ENCODE assay signal across 8 cellular contexts in genomic region chr10:14959221-14960057, GRCh38. TPM values are rescaled to one million over a fixed set of nuclear protein-coding genes. Genes with fewer than 3 reads are reported as not detected.
DNase-seq lines count a peak whose midpoint lies in the region; ATAC-seq and TF ChIP-seq lines count a peak whose summit lies in the region.

TSS of gene MEIG1 (plus strand) at chr10:14959388. CDS start at chr10:14966469, 7,081 bp downstream.

- peak; percentile 97 for DNase-seq in Calu3
- DNase-seq in NT2/D1 (ENCODE audit: low read depth, low spot score): peak; percentile 62
- peak; percentile 95 for DNase-seq in activated CD8-positive, alpha-beta memory T cell treated with anti-CD3 and anti-CD28 coated beads, Interleukin-2, amount 50 U/mL, for 4 hours
- DNase-seq in endothelial cell (ENCODE audit: low spot score): peak; percentile 99
- peak; percentile 85 to 99 for DNase-seq in mesothelial cell of epicardium (ENCODE audit: low spot score in 2 of 2, unreplicated experiment in 2 of 2)
- DNase-seq in stimulated activated CD8-positive, alpha-beta memory T cell treated with anti-CD3 and anti-CD28 coated beads, Interleukin-15, amount 100 ng/mL, for 4 hours (ENCODE audit: low read depth in 2 of 2): peak; percentile 83 to 92

- H3K4me1 Mint-ChIP-seq in Calu3 (ENCODE audit: low read depth, unreplicated experiment) (no peaks in the 10 kb centered on the region), endothelial cell (ENCODE audit: unreplicated experiment) (peaks cover 10% of the 10 kb centered on the region), mesothelial cell of epicardium (peaks cover 10% of the 10 kb centered on the region)

- H3K36me3 ChIP-seq in HUES48 (ENCODE audit: control insufficient read depth, insufficient read depth, low read length) (no peaks in the 10 kb centered on the region), NT2/D1 (ENCODE audit: insufficient read depth, insufficient read length, low read length) (no peaks in the 10 kb centered on the region)

- H3K27ac Mint-ChIP-seq in Calu3 (ENCODE audit: unreplicated experiment): peak within 1 kb of the TSS; percentile 99
- H3K27ac Mint-ChIP-seq in endothelial cell (ENCODE audit: unreplicated experiment): peak within 1 kb of the TSS; percentile 96
- peak within 1 kb of the TSS; percentile 99 for H3K27ac Mint-ChIP-seq in mesothelial cell of epicardium

- no TSS peak for BruUV-seq in Calu3 (replicated peaks; lab: Mats Ljungman, UMichigan)

- H3K27me3 Mint-ChIP-seq in Calu3 (ENCODE audit: unreplicated experiment): no peaks in the 10 kb centered on the region
- peaks cover 12% of the 10 kb centered on the region for H3K27me3 Mint-ChIP-seq in endothelial cell (ENCODE audit: unreplicated experiment)
- H3K27me3 Mint-ChIP-seq in mesothelial cell of epicardium (ENCODE audit: low read depth): no peaks in the 10 kb centered on the region

- ATAC-seq in GM21423 (IDR thresholded peaks at IDR 0.05; ENCODE audit: unreplicated experiment): peak; percentile 78

- peak within 1 kb of the TSS; percentile 95 for H3K4me3 ChIP-seq in HUES48 (ENCODE audit: low read depth, low read length)
- peak within 1 kb of the TSS; percentile 75 for H3K4me3 ChIP-seq in NT2/D1 (ENCODE audit: insufficient read length, low read depth)

- TF ChIP-seq CTCF in Calu3 (IDR thresholded peaks at IDR 0.05; ENCODE audit: unreplicated experiment) (no peak), endothelial cell (IDR thresholded peaks at IDR 0.05; ENCODE audit: unreplicated experiment) (no peak), mesothelial cell of epicardium (IDR thresholded peaks at IDR 0.05; ENCODE audit: unreplicated experiment) (no peak)

- CTCF ChIA-PET in Calu3 (lab: Charles Lee): interaction anchor here (0.6 to 1.3 kb wide), 2 partner anchors 54 to 740 kb away, joined by 5 to 6 read pairs; no protein-coding TSS in a partner anchor

- H3K27me3 ChIP-seq in HUES48 (ENCODE audit: control insufficient read depth, insufficient read depth, low read length): peaks cover 36% of the 10 kb centered on the region
- H3K27me3 ChIP-seq in NT2/D1 (ENCODE audit: insufficient read depth, insufficient read length): no peaks in the 10 kb centered on the region

- H3K27ac ChIP-seq in HUES48 (ENCODE audit: low read depth, low read length): peak within 1 kb of the TSS; percentile 98

- peak within 1 kb of the TSS; percentile 62 for H3K9ac ChIP-seq in HUES48 (ENCODE audit: low read depth, low read length)
- H3K9ac ChIP-seq in NT2/D1 (ENCODE audit: insufficient read length, low read depth): peak within 1 kb of the TSS; percentile 87

- H3K9me3 ChIP-seq in HUES48 (ENCODE audit: control insufficient read depth, insufficient read depth, low read length) (no peaks in the 10 kb centered on the region), NT2/D1 (ENCODE audit: insufficient read depth, low read length) (no peaks in the 10 kb centered on the region)

- H3K9me3 Mint-ChIP-seq in Calu3 (ENCODE audit: low read depth, unreplicated experiment) (no peaks in the 10 kb centered on the region), endothelial cell (ENCODE audit: unreplicated experiment) (no peaks in the 10 kb centered on the region), mesothelial cell of epicardium (no peaks in the 10 kb centered on the region)

- H3K4me3 Mint-ChIP-seq in Calu3 (ENCODE audit: low read depth, unreplicated experiment) (peak within 1 kb of the TSS; percentile 97), endothelial cell (ENCODE audit: unreplicated experiment) (peak within 1 kb of the TSS; percentile 91), mesothelial cell of epicardium (peak within 1 kb of the TSS; percentile 86)

- intact Hi-C loops in Calu3 (cut with micrococcal nuclease; ENCODE audit: unreplicated experiment): no loop called here

- peaks cover 33% of the 10 kb centered on the region for H3K36me3 Mint-ChIP-seq in Calu3 (ENCODE audit: insufficient read depth, unreplicated experiment)
- no peaks in the 10 kb centered on the region for H3K36me3 Mint-ChIP-seq in endothelial cell (ENCODE audit: low read depth, unreplicated experiment)
- H3K36me3 Mint-ChIP-seq in mesothelial cell of epicardium: no peaks in the 10 kb centered on the region

- H3K4me1 ChIP-seq in HUES48 (ENCODE audit: control insufficient read depth, insufficient read depth, low read length) (no peaks in the 10 kb centered on the region), NT2/D1 (ENCODE audit: insufficient read depth, insufficient read length) (no peaks in the 10 kb centered on the region)

RNA-seq across cellular contexts. Expression of gene MEIG1, which starts in this region (rescaled TPM):
- not detected in 2 replicates for total RNA-seq in Calu3 (2022)
- 0.80 TPM for total RNA-seq in endothelial cell (ENCODE audit: unreplicated experiment)
- 0.56 to 0.77 TPM in 2 of 3 replicates, not detected in the other for total RNA-seq in mesothelial cell of epicardium

Comparison
In these comparisons a context has a peak if more than half of its experiments do, and no peak if none do; other contexts are left out.
1. Peak in every context shown above with its lines: DNase-seq, ATAC-seq, H3K4me3 ChIP-seq and H3K27ac ChIP-seq.
2. Peak in DNase-seq in Calu3; RNA of the gene not detected or under 1 TPM.
3. Peak in DNase-seq in endothelial cell; RNA of the gene not detected or under 1 TPM.
4. Peak in DNase-seq in mesothelial cell of epicardium; RNA of the gene not detected or under 1 TPM.